ENCODE assay signal across 8 cellular contexts in genomic region chr6:26199057-26199772, GRCh38.
DNase-seq lines count a peak whose midpoint lies in the region; ATAC-seq and TF ChIP-seq lines count a peak whose summit lies in the region.

No MANE protein-coding gene starts in this region.

- no peaks in the 10 kb centered on the region for H3K9me3 ChIP-seq in mononuclear cell (ENCODE audit: low read depth, low read length)

- H3K4me3 ChIP-seq in epithelial cell of proximal tubule (ENCODE audit: low read depth, low read length) (peak overlapping the region; percentile 84), mononuclear cell (ENCODE audit: low read length) (peak overlapping the region; percentile 91)

- peak; percentile 96 for DNase-seq in DMS153 (lab: John Stamatoyannopoulos, UW)
- DNase-seq in HUDEP-2 (lab: John Stamatoyannopoulos, UW; ENCODE audit: unreplicated experiment in 76 of 76), result peak in 67 of 76 experiments; percentile 60 to 99 (median 92)
- DNase-seq in NOMO-1 treated with dmso at 0.1 percent for 144 hours (lab: John Stamatoyannopoulos, UW; ENCODE audit: unreplicated experiment), result peak; percentile 79
- peak; percentile 85 for DNase-seq in activated T-cell treated with anti-CD3 and anti-CD28 coated beads, Interleukin-2, amount 50 U/mL, for 24 hours
- peak; percentile 98 for DNase-seq in epithelial cell of proximal tubule (ENCODE audit: low read depth)

- no peak for TF ChIP-seq CTCF in epithelial cell of proximal tubule (conservative IDR thresholded peaks at IDR 0.05; ENCODE audit: low read depth, low read length)

- H3K4me3 Mint-ChIP-seq in activated T-cell treated with anti-CD3 and anti-CD28 coated beads, Interleukin-2, amount 50 U/mL, for 24 hours, result peak overlapping the region; percentile 96
- peak overlapping the region; percentile 96 for H3K4me3 Mint-ChIP-seq in stimulated activated naive CD8-positive, alpha-beta T cell treated with anti-CD3 and anti-CD28 coated beads, Interleukin-15, Interleukin-2, amounts not matched to agents 100 ng/mL and 50 ng/mL, for 24 hours

- peak; percentile 47 for ATAC-seq in GM21447 (IDR thresholded peaks at IDR 0.05; ENCODE audit: unreplicated experiment)

- peaks cover 36% of the 10 kb centered on the region for H3K36me3 Mint-ChIP-seq in activated T-cell treated with anti-CD3 and anti-CD28 coated beads, Interleukin-2, amount 50 U/mL, for 24 hours (ENCODE audit: low read depth)
- peaks cover 20% of the 10 kb centered on the region for H3K36me3 Mint-ChIP-seq in stimulated activated naive CD8-positive, alpha-beta T cell treated with anti-CD3 and anti-CD28 coated beads, Interleukin-15, Interleukin-2, amounts not matched to agents 100 ng/mL and 50 ng/mL, for 24 hours (ENCODE audit: low read depth)

- no peaks in the 10 kb centered on the region for H3K9me3 Mint-ChIP-seq in activated T-cell treated with anti-CD3 and anti-CD28 coated beads, Interleukin-2, amount 50 U/mL, for 24 hours
- no peaks in the 10 kb centered on the region for H3K9me3 Mint-ChIP-seq in stimulated activated naive CD8-positive, alpha-beta T cell treated with anti-CD3 and anti-CD28 coated beads, Interleukin-15, Interleukin-2, amounts not matched to agents 100 ng/mL and 50 ng/mL, for 24 hours

- H3K27ac Mint-ChIP-seq in activated T-cell treated with anti-CD3 and anti-CD28 coated beads, Interleukin-2, amount 50 U/mL, for 24 hours, result peak overlapping the region; percentile 98
- H3K27ac Mint-ChIP-seq in stimulated activated naive CD8-positive, alpha-beta T cell treated with anti-CD3 and anti-CD28 coated beads, Interleukin-15, Interleukin-2, amounts not matched to agents 100 ng/mL and 50 ng/mL, for 24 hours, result peak overlapping the region; percentile 98

- no peaks in the 10 kb centered on the region for H3K27me3 ChIP-seq in mononuclear cell (ENCODE audit: insufficient read depth, low read length)

- H3K27me3 Mint-ChIP-seq in activated T-cell treated with anti-CD3 and anti-CD28 coated beads, Interleukin-2, amount 50 U/mL, for 24 hours, result no peaks in the 10 kb centered on the region
- no peaks in the 10 kb centered on the region for H3K27me3 Mint-ChIP-seq in stimulated activated naive CD8-positive, alpha-beta T cell treated with anti-CD3 and anti-CD28 coated beads, Interleukin-15, Interleukin-2, amounts not matched to agents 100 ng/mL and 50 ng/mL, for 24 hours

- peaks cover 50% of the 10 kb centered on the region for H3K4me1 Mint-ChIP-seq in activated T-cell treated with anti-CD3 and anti-CD28 coated beads, Interleukin-2, amount 50 U/mL, for 24 hours (ENCODE audit: low read depth)
- peaks cover 53% of the 10 kb centered on the region for H3K4me1 Mint-ChIP-seq in stimulated activated naive CD8-positive, alpha-beta T cell treated with anti-CD3 and anti-CD28 coated beads, Interleukin-15, Interleukin-2, amounts not matched to agents 100 ng/mL and 50 ng/mL, for 24 hours (ENCODE audit: low read depth)

- peaks cover 48% of the 10 kb centered on the region for H3K4me1 ChIP-seq in mononuclear cell (ENCODE audit: insufficient read depth, low read length)

Comparison
In these comparisons a context has a peak if more than half of its experiments do, and no peak if none do; other contexts are left out.
1. Peak in every context shown above with its lines: DNase-seq, ATAC-seq and H3K4me3 ChIP-seq.